In genomic region chr2:201148434-201148833, GRCh38 we compare ENCODE assay signal across 10 cellular contexts. TPM values are rescaled to one million over a fixed set of nuclear protein-coding genes. Genes with fewer than 3 reads are reported as not detected.
DNase-seq lines count a peak whose midpoint lies in the region; ATAC-seq and TF ChIP-seq lines count a peak whose summit lies in the region.
"Had no signal": no experiment of that assay in that cellular context is flagged by ENCODE, and none has a peak within 500 bp of the region (broad histone marks: within the 10 kb centered on the region; RNA-seq: fewer than 3 reads in every experiment).

No MANE protein-coding gene starts in this region.

- no peak for DNase-seq in activated naive CD8-positive, alpha-beta T cell treated with anti-CD3 and anti-CD28 coated beads for 36 hours
- no peak for DNase-seq in ascending aorta (ENCODE audit: low spot score in 2 of 2)
- no peak for DNase-seq in tibial nerve (ENCODE audit: low spot score in 2 of 2)
- DNase-seq in hepatic stellate cell (ENCODE audit: low spot score) = no peak
- no peak for DNase-seq in ureter (ENCODE audit: low spot score)
- DNase-seq: endodermal cell had no signal

- H3K36me3 Mint-ChIP-seq in activated naive CD8-positive, alpha-beta T cell = peaks cover 8% of the 10 kb centered on the region
- H3K36me3 Mint-ChIP-seq in activated naive CD8-positive, alpha-beta T cell treated with anti-CD3 and anti-CD28 coated beads for 36 hours = peaks cover 56% of the 10 kb centered on the region

- intact Hi-C loops in ascending aorta (cut with DNase I) = no loop called here

- no CpG with 5 or more reads among the region's 1 CpG for WGBS in mesodermal cell (ENCODE audit: insufficient coverage in 2 of 2), 2 experiments
- WGBS in tibial nerve, 2 donors = 89 to 94% methylated on average over 1 of the region's 1 CpG

- TF ChIP-seq CTCF in ascending aorta (IDR thresholded peaks at IDR 0.05) (no peak), tibial nerve (IDR thresholded peaks at IDR 0.05) (no peak)

- H3K36me3 ChIP-seq in ascending aorta = peaks cover 47 to 76% of the 10 kb centered on the region in 2 donors
- peaks cover 42% of the 10 kb centered on the region for H3K36me3 ChIP-seq in mesodermal cell (ENCODE audit: control insufficient read depth, insufficient read depth, low read length)
- peaks cover 3 to 87% (median 5%) of the 10 kb centered on the region in 3 donors for H3K36me3 ChIP-seq in tibial nerve

- no peaks in the 10 kb centered on the region for H3K9me3 Mint-ChIP-seq in activated naive CD8-positive, alpha-beta T cell (ENCODE audit: low read depth)
- no peaks in the 10 kb centered on the region for H3K9me3 Mint-ChIP-seq in activated naive CD8-positive, alpha-beta T cell treated with anti-CD3 and anti-CD28 coated beads for 36 hours

- TF ChIP-seq POLR2A in tibial nerve (IDR thresholded peaks at IDR 0.05) = no peak

- peaks cover 31% of the 10 kb centered on the region for H3K4me1 Mint-ChIP-seq in activated naive CD8-positive, alpha-beta T cell (ENCODE audit: low read depth)
- peaks cover 34% of the 10 kb centered on the region for H3K4me1 Mint-ChIP-seq in activated naive CD8-positive, alpha-beta T cell treated with anti-CD3 and anti-CD28 coated beads for 36 hours

- H3K27ac ChIP-seq in ascending aorta (peak overlapping the region; percentile 56 to 71), mesodermal cell (ENCODE audit: low read depth, low read length, severe bottlenecking) (peak overlapping the region; percentile 89), tibial nerve (peak overlapping the region in 3 of 4 donors; percentile 22 to 68 (median 39))
- H3K27ac ChIP-seq: C4-2B had no signal

- peak overlapping the region; percentile 47 for H3K27ac Mint-ChIP-seq in activated naive CD8-positive, alpha-beta T cell
- no peak overlapping the region for H3K27ac Mint-ChIP-seq in activated naive CD8-positive, alpha-beta T cell treated with anti-CD3 and anti-CD28 coated beads for 36 hours

- H3K4me1 ChIP-seq in ascending aorta (peaks cover 4 to 16% of the 10 kb centered on the region in 2 donors), mesodermal cell (ENCODE audit: control insufficient read depth, insufficient read depth, low read length, poor library complexity, severe bottlenecking) (peaks cover 28% of the 10 kb centered on the region), tibial nerve (peaks cover 0 to 46% (median 20%) of the 10 kb centered on the region in 4 donors)

- no peak for ATAC-seq in GM21717 (IDR thresholded peaks at IDR 0.05; ENCODE audit: unreplicated experiment)

- H3K27me3 ChIP-seq in ascending aorta (no peaks in the 10 kb centered on the region), tibial nerve (no peaks in the 10 kb centered on the region)

- no peak for TF ChIP-seq EP300 in tibial nerve (IDR thresholded peaks at IDR 0.05)

- no peaks in the 10 kb centered on the region for H3K27me3 Mint-ChIP-seq in activated naive CD8-positive, alpha-beta T cell
- no peaks in the 10 kb centered on the region for H3K27me3 Mint-ChIP-seq in activated naive CD8-positive, alpha-beta T cell treated with anti-CD3 and anti-CD28 coated beads for 36 hours

- no peak overlapping the region for H3K4me3 Mint-ChIP-seq in activated naive CD8-positive, alpha-beta T cell
- H3K4me3 Mint-ChIP-seq in activated naive CD8-positive, alpha-beta T cell treated with anti-CD3 and anti-CD28 coated beads for 36 hours = no peak overlapping the region
- H3K4me3 Mint-ChIP-seq: endodermal cell had no signal

- H3K4me3 ChIP-seq in ascending aorta (no peak overlapping the region), mesodermal cell (ENCODE audit: extremely low read depth, insufficient read depth, low read length, poor library complexity, severe bottlenecking) (no peak overlapping the region), tibial nerve (no peak overlapping the region)

- H3K9me3 ChIP-seq in ascending aorta = no peaks in the 10 kb centered on the region
- H3K9me3 ChIP-seq in mesodermal cell (ENCODE audit: control insufficient read depth, low read length) = no peaks in the 10 kb centered on the region
- H3K9me3 ChIP-seq in tibial nerve = no peaks in the 10 kb centered on the region

RNA-seq across cellular contexts. Expression of gene CFLAR, which starts 32.5 kb away (rescaled TPM):
- total RNA-seq in activated naive CD8-positive, alpha-beta T cell treated with anti-CD3 and anti-CD28 coated beads for 36 hours = 100 to 1,000 TPM; 190 to 198 TPM
- total RNA-seq in ascending aorta (112 TPM), tibial nerve (100 to 1,000 TPM; 158 to 284 (median 220) TPM), ureter (187 TPM)
- 58.5 TPM for polyA plus RNA-seq in mesodermal cell (2013, experiment 1 of 2)
- 42.6 TPM for polyA plus RNA-seq in mesodermal cell (2013, experiment 2 of 2)

RNA-seq across cellular contexts. Expression of gene CASP10, which starts 34.5 kb away (rescaled TPM):
- total RNA-seq in activated naive CD8-positive, alpha-beta T cell treated with anti-CD3 and anti-CD28 coated beads for 36 hours = 10 to 100 TPM; 25.5 to 26.5 TPM
- 7.8 TPM for total RNA-seq in ascending aorta
- polyA plus RNA-seq in mesodermal cell (2013, experiment 1 of 2) = 6.2 TPM
- 4.9 TPM for polyA plus RNA-seq in mesodermal cell (2013, experiment 2 of 2)
- 10 to 100 TPM in 2 of 4 donors, 1 to 10 TPM in 2; 6.1 to 21.4 (median 11.2) TPM for total RNA-seq in tibial nerve
- total RNA-seq in ureter = 16.6 TPM

Comparison
In these comparisons a context has a peak if more than half of its experiments do, and no peak if none do; other contexts are left out.
1. H3K27ac ChIP-seq: peak in every context shown above with its lines; median percentile 89 in mesodermal cell; 64 in ascending aorta; 39 in tibial nerve.